22 cellular contexts compared by ENCODE assay signal in the genomic region with DNA sequence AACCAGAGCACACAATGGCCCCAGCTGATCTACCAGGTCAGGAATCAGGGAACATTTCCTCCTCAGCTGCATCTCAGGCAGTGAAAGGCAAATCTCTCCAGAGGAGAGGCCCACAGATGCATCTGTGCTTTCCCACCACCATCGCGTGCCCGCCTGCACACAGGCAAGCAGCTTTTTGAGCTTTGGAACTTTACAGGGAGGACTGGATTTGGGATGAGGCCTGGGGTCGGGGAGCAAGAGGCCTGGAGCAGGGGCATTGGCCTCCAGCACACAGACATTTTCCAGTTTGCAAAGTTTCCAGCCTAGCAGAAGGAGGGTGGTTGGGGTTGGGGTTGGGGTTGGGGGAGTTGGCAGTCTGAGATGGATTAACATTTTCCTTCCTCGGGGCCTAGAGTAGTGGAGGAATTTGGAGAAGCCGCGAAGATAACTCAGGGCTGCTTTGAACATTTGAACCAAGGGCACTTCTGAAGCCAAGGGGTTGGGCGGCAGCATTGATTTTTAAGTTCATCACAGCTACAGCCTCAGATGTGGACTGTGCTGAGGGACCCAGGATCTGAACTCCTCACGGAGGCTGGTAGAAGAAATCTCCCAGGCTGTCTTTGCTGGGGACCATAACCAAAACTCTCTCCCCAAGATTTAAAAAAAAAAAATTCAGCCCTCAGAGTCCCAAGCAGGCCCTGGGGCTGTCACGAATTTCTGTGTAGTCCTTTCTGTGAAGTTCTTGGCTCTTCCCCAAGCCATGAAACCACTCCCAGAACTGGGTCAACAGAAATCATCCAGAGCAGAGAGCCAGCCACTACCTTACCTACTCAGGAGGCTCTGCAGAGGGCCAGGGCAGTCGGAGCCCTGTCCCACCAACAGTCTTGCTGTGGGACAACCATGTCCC. TPM values are rescaled to one million over a fixed set of nuclear protein-coding genes. Genes with fewer than 3 reads are reported as not detected.
A peak's percentile ranks its signal among the peaks of the same experiment; 100 is the strongest.
DNase-seq lines count a peak whose midpoint lies in the region; ATAC-seq and TF ChIP-seq lines count a peak whose summit lies in the region.
"Had no signal": no experiment of that assay in that cellular context is flagged by ENCODE, and none has a peak within 500 bp of the region (broad histone marks: within the 10 kb centered on the region; RNA-seq: fewer than 3 reads in every experiment).

No MANE protein-coding gene starts in this region.

- H3K36me3 ChIP-seq in right atrium auricular region = no peaks in the 10 kb centered on the region
- H3K36me3 ChIP-seq in mucosa of descending colon (ENCODE audit: low read depth) = no peaks in the 10 kb centered on the region
- H3K36me3 ChIP-seq in upper lobe of right lung = no peaks in the 10 kb centered on the region
- H3K36me3 ChIP-seq in HAP-1 (replicated peaks) = no peaks in the 10 kb centered on the region
- H3K36me3 ChIP-seq: heart right ventricle, upper lobe of left lung had no signal

- peaks cover 15% of the 10 kb centered on the region for H3K4me1 Mint-ChIP-seq in activated CD4-positive, alpha-beta memory T cell treated with anti-CD3 and anti-CD28 coated beads for 36 hours (ENCODE audit: low read depth)
- H3K4me1 Mint-ChIP-seq: central memory CD8-positive, alpha-beta T cell; neural crest cell had no signal

- intact Hi-C loops in Right ventricle myocardium inferior (cut with DNase I) (loop anchor here (10.0 kb wide), 2 partner anchors 188 to 518 kb away; no protein-coding TSS in a partner anchor), mucosa of descending colon (cut with DNase I, micrococcal nuclease) (no loop called here), upper lobe of right lung (cut with DNase I) (no loop called here)
- intact Hi-C loops in activated CD4-positive, alpha-beta memory T cell treated with anti-CD3 and anti-CD28 coated beads for 36 hours (cut with micrococcal nuclease) = loop anchor here (5.0 kb wide), 2 partner anchors 36 to 456 kb away; no protein-coding TSS in a partner anchor

- POLR2A ChIA-PET in activated CD4-positive, alpha-beta memory T cell treated with anti-CD3 and anti-CD28 coated beads for 36 hours (lab: Charles Lee) = no interaction called here

- H3K27ac Mint-ChIP-seq in activated CD4-positive, alpha-beta memory T cell treated with anti-CD3 and anti-CD28 coated beads for 36 hours = no peak overlapping the region
- H3K27ac Mint-ChIP-seq: CD8-positive, alpha-beta T cell; IgD-negative memory B cell; stimulated activated naive B cell treated with anti-CD40 and anti-IgM and Interleukin-4, amounts not matched to agents 10 μg/mL and 1 μg/mL and 100 μg/mL, for 72 hours had no signal

- in situ Hi-C loops in HAP-1 (cut with MboI; ENCODE audit: low sequenced_read_pairs) = loop anchor here (25.0 kb wide), 1 partner anchor 831 kb away; no protein-coding TSS in a partner anchor

- no peaks in the 10 kb centered on the region for H3K27me3 ChIP-seq in right atrium auricular region
- no peaks in the 10 kb centered on the region for H3K27me3 ChIP-seq in upper lobe of right lung
- H3K27me3 ChIP-seq in HAP-1 (ENCODE audit: low read depth) = no peaks in the 10 kb centered on the region
- H3K27me3 ChIP-seq: heart right ventricle, upper lobe of left lung had no signal

- no peaks in the 10 kb centered on the region for H3K9me3 Mint-ChIP-seq in activated CD4-positive, alpha-beta memory T cell treated with anti-CD3 and anti-CD28 coated beads for 36 hours
- H3K9me3 Mint-ChIP-seq: CD8-positive, alpha-beta T cell; central memory CD8-positive, alpha-beta T cell; IgD-negative memory B cell; neural crest cell had no signal

- DNase-seq in Right ventricle myocardium inferior (ENCODE audit: missing footprints) = no peak
- DNase-seq in right atrium auricular region (ENCODE audit: low spot score) = no peak
- DNase-seq in erythroblast (lab: John Stamatoyannopoulos, UW) = peak; percentile 59 to 63
- peak in 1 of 3 donors; percentile 21 for DNase-seq in mucosa of descending colon
- no peak for DNase-seq in upper lobe of right lung
- no peak for DNase-seq in activated CD4-positive, alpha-beta memory T cell treated with anti-CD3 and anti-CD28 coated beads for 36 hours
- no peak for DNase-seq in HAP-1 (ENCODE audit: low spot score in 2 of 2)
- DNase-seq: activated CD4-positive, CD25-positive, alpha-beta regulatory T cell treated with anti-CD3 and anti-CD28 coated beads, Interleukin-2, amount 50 U/mL, for 72 hours; activated CD8-positive, alpha-beta memory T cell treated with anti-CD3 and anti-CD28 coated beads, Interleukin-2, amount 50 U/mL, for 4 hours; activated gamma-delta T cell; anterior cingulate cortex; heart right ventricle; NCI-H526 treated with DMSO at 0.1 percent for 48 hours; OCI-M1; stimulated activated naive B cell treated with anti-CD40 and anti-IgM and Interleukin-4, amounts not matched to agents 10 μg/mL and 1 μg/mL and 100 μg/mL, for 72 hours had no signal

- H3K27me3 Mint-ChIP-seq in activated CD4-positive, alpha-beta memory T cell treated with anti-CD3 and anti-CD28 coated beads for 36 hours = no peaks in the 10 kb centered on the region
- H3K27me3 Mint-ChIP-seq: IgD-negative memory B cell; stimulated activated naive B cell treated with anti-CD40 and anti-IgM and Interleukin-4, amounts not matched to agents 10 μg/mL and 1 μg/mL and 100 μg/mL, for 72 hours had no signal

- no peaks in the 10 kb centered on the region for H3K9me3 ChIP-seq in right atrium auricular region
- no peaks in the 10 kb centered on the region for H3K9me3 ChIP-seq in mucosa of descending colon
- no peaks in the 10 kb centered on the region for H3K9me3 ChIP-seq in upper lobe of right lung
- H3K9me3 ChIP-seq in HAP-1 = no peaks in the 10 kb centered on the region
- H3K9me3 ChIP-seq: heart right ventricle, upper lobe of left lung had no signal

- CTCF ChIA-PET in activated CD4-positive, alpha-beta memory T cell treated with anti-CD3 and anti-CD28 coated beads for 36 hours (lab: Charles Lee) = interaction anchor here (1.0 to 2.9 kb wide), 9 partner anchors 13 to 832 kb away, joined by 3 to 16 read pairs (median 4); no protein-coding TSS in a partner anchor

- H3K36me3 Mint-ChIP-seq in activated CD4-positive, alpha-beta memory T cell treated with anti-CD3 and anti-CD28 coated beads for 36 hours = no peaks in the 10 kb centered on the region
- H3K36me3 Mint-ChIP-seq: CD8-positive, alpha-beta T cell; IgD-negative memory B cell had no signal

- no peak for TF ChIP-seq POLR2A in erythroblast (IDR thresholded peaks at IDR 0.05; ENCODE audit: low read length)

- TF ChIP-seq CTCF in right atrium auricular region (IDR thresholded peaks at IDR 0.05) = no peak
- no peak for TF ChIP-seq CTCF in mucosa of descending colon (IDR thresholded peaks at IDR 0.05)
- TF ChIP-seq CTCF in upper lobe of right lung (IDR thresholded peaks at IDR 0.05) = no peak

- H3K4me1 ChIP-seq in right atrium auricular region (peaks cover 0 to 6% of the 10 kb centered on the region in 2 donors), mucosa of descending colon (ENCODE audit: low read depth) (no peaks in the 10 kb centered on the region), upper lobe of right lung (peaks cover 3% of the 10 kb centered on the region), HAP-1 (no peaks in the 10 kb centered on the region)

- H3K4me3 ChIP-seq in right atrium auricular region (no peak overlapping the region), mucosa of descending colon (no peak overlapping the region), upper lobe of right lung (no peak overlapping the region), HAP-1 (no peak overlapping the region)
- H3K4me3 ChIP-seq: heart right ventricle, SK-N-MC, upper lobe of left lung had no signal

- H3K27ac ChIP-seq in right atrium auricular region (no peak overlapping the region), upper lobe of right lung (no peak overlapping the region)
- H3K27ac ChIP-seq: heart right ventricle, SK-N-MC, upper lobe of left lung had no signal

- ATAC-seq in Right ventricle myocardium inferior (peak; percentile 35), mucosa of descending colon (peak; percentile 38), upper lobe of right lung (peak; percentile 57), GM19467 (IDR thresholded peaks at IDR 0.05; ENCODE audit: unreplicated experiment) (no peak)
- ATAC-seq: CD8-positive, alpha-beta T cell; stimulated activated naive B cell treated with anti-CD40 and anti-IgM and Interleukin-4, amounts not matched to agents 10 μg/mL and 1 μg/mL and 100 μg/mL, for 72 hours had no signal

- no peak overlapping the region for H3K4me3 Mint-ChIP-seq in activated CD4-positive, alpha-beta memory T cell treated with anti-CD3 and anti-CD28 coated beads for 36 hours
- H3K4me3 Mint-ChIP-seq: CD8-positive, alpha-beta T cell; central memory CD8-positive, alpha-beta T cell; IgD-negative memory B cell; neural crest cell; stimulated activated naive B cell treated with anti-CD40 and anti-IgM and Interleukin-4, amounts not matched to agents 10 μg/mL and 1 μg/mL and 100 μg/mL, for 72 hours had no signal

RNA-seq across cellular contexts. Expression of a gene that starts 25.6 kb away (rescaled TPM):
- total RNA-seq in Right ventricle myocardium inferior (34.1 TPM), right atrium auricular region (10 to 100 TPM; 32.6 to 59.8 TPM), mucosa of descending colon (10 to 100 TPM; 24.5 to 38.3 (median 26.8) TPM), upper lobe of right lung (33.4 TPM)
- 10 to 100 TPM; 23.7 to 26.7 TPM for total RNA-seq in activated CD4-positive, alpha-beta memory T cell treated with anti-CD3 and anti-CD28 coated beads for 36 hours

Comparison
In these comparisons a context has a peak if more than half of its experiments do, and no peak if none do; other contexts are left out.
1. DNase-seq: peak in erythroblast (2 of 2); none in Right ventricle myocardium inferior (single experiment), right atrium auricular region (single experiment), upper lobe of right lung (single experiment), activated CD4-positive, alpha-beta memory T cell treated with anti-CD3 and anti-CD28 coated beads for 36 hours (single experiment) and HAP-1 (0 of 2).
2. intact Hi-C loops: an anchor here in Right ventricle myocardium inferior (10.0 kb wide) and activated CD4-positive, alpha-beta memory T cell treated with anti-CD3 and anti-CD28 coated beads for 36 hours (5.0 kb wide); none called in mucosa of descending colon and upper lobe of right lung.